In genomic region chr12:116532428-116532827, GRCh38 we compare ENCODE assay signal across 1 cellular context.
TF ChIP-seq lines count a peak whose summit lies in the region.

No MANE protein-coding gene starts in this region.

TF ChIP-seq in H1, 55 proteins besides CTCF, POLR2A, EP300 and RAD21:
- TF ChIP-seq YY1 (IDR thresholded peaks at IDR 0.05; ENCODE audit: low read depth, low read length) = 0 out of 2 replicates have a peak, but pooled peaks have one; percentile 15
- no peak for TF ChIP-seq HDAC6 (IDR thresholded peaks at IDR 0.05; ENCODE audit: low read depth, low read length)
TF ChIP-seq in H1: peak in this region for 1.
